8 cellular contexts compared by ENCODE assay signal in genomic region chr2:106477647-106478046, GRCh38. TPM values are rescaled to one million over a fixed set of nuclear protein-coding genes. Genes with fewer than 3 reads are reported as not detected.
"Had no signal": no experiment of that assay in that cellular context is flagged by ENCODE, and none has a peak within 500 bp of the region (broad histone marks: within the 10 kb centered on the region; RNA-seq: fewer than 3 reads in every experiment).

No MANE protein-coding gene starts in this region.

RNA-seq across cellular contexts. Expression of gene RGPD3, which starts 9.4 kb away (rescaled TPM):
- total RNA-seq: activated CD8-positive, alpha-beta memory T cell treated with anti-CD3 and anti-CD28 coated beads, Interleukin-2, amount 10 ng/mL, durations not matched to agents 7 days and 5 days had no signal

RNA-seq across cellular contexts. Expression of gene CD8B2, which starts 9.5 kb away (rescaled TPM):
- total RNA-seq: activated T-helper 2 cell treated with anti-CD3 and anti-CD28 coated beads, Interferon-gamma antibody, Interleukin-2, Interleukin-4, amounts not matched to agents 10 μg/mL and 5 μg/mL and 100 μg/mL, durations not matched to agents 14 hours and 24 hours and 36 hours; ascending aorta; bronchial epithelial cell; cardiac muscle cell; chondrocyte; T-helper 17 cell; WTC11 had no signal
- polyA plus RNA-seq: cardiac muscle cell had no signal
